Comparison of ENCODE assay signal across 24 cellular contexts in genomic region chr9:113705306-113705937, GRCh38.
DNase-seq lines count a peak whose midpoint lies in the region; ATAC-seq and TF ChIP-seq lines count a peak whose summit lies in the region.
"Had no signal": no experiment of that assay in that cellular context is flagged by ENCODE, and none has a peak within 500 bp of the region (broad histone marks: within the 10 kb centered on the region; RNA-seq: fewer than 3 reads in every experiment).

No MANE protein-coding gene starts in this region.

- TF ChIP-seq CTCF in WTC11 (IDR thresholded peaks at IDR 0.05) (no peak), left lung (IDR thresholded peaks at IDR 0.05) (no peak), nephron (IDR thresholded peaks at IDR 0.05; ENCODE audit: unreplicated experiment in 3 of 3) (no peak)

- H3K4me1 ChIP-seq in HUES48 (ENCODE audit: control insufficient read depth, insufficient read depth, low read length) (peaks cover 36% of the 10 kb centered on the region), left lung (no peaks in the 10 kb centered on the region)
- H3K4me1 ChIP-seq: breast epithelium had no signal

- H3K27me3 ChIP-seq in HUES48 (ENCODE audit: control insufficient read depth, insufficient read depth, low read length) (no peaks in the 10 kb centered on the region), left lung (no peaks in the 10 kb centered on the region)
- H3K27me3 ChIP-seq: BLaER1, breast epithelium had no signal

- H3K36me3 Mint-ChIP-seq in WTC11 (peaks cover 19% of the 10 kb centered on the region), nephron (ENCODE audit: low read depth) (no peaks in the 10 kb centered on the region)

- H3K27ac ChIP-seq in HUES48 (ENCODE audit: low read depth, low read length) (peak overlapping the region; percentile 80), left lung (peak overlapping the region in 1 of 2 donors; percentile 15)
- H3K27ac ChIP-seq: BLaER1, breast epithelium had no signal

- H3K27ac Mint-ChIP-seq in WTC11 (peak overlapping the region; percentile 81), nephron (peak overlapping the region in 2 of 3 experiments; percentile 32 to 39)
- H3K27ac Mint-ChIP-seq: activated CD4-positive, alpha-beta T cell treated with anti-CD3 and anti-CD28 coated beads for 36 hours; activated naive CD4-positive, alpha-beta T cell treated with anti-CD3 and anti-CD28 coated beads for 36 hours; activated T-cell treated with anti-CD3 and anti-CD28 coated beads, Interleukin-2, amount 50 U/mL, for 72 hours; T-helper 2 cell treated with Interferon-gamma antibody and Interleukin-4, amounts not matched to agents 5 μg/mL and 100 μg/mL, for 36 hours had no signal

- H3K4me1 Mint-ChIP-seq in WTC11 (peaks cover 58% of the 10 kb centered on the region), nephron (no peaks in the 10 kb centered on the region)
- H3K4me1 Mint-ChIP-seq: activated CD4-positive, alpha-beta T cell treated with anti-CD3 and anti-CD28 coated beads for 36 hours had no signal

- H3K4me3 ChIP-seq in HUES48 (ENCODE audit: low read depth, low read length) (no peak overlapping the region), left lung (no peak overlapping the region)
- H3K4me3 ChIP-seq: BLaER1, breast epithelium had no signal

- CTCF ChIA-PET in WTC11 (lab: Charles Lee) = interaction anchor here (1.0 to 2.1 kb wide), 4 partner anchors 16 to 47 kb away, joined by 3 to 7 read pairs (median 4); no protein-coding TSS in a partner anchor

- POLR2A ChIA-PET in WTC11 (lab: Charles Lee) = no interaction called here

- H3K36me3 ChIP-seq in HUES48 (ENCODE audit: control insufficient read depth, insufficient read depth, low read length) (no peaks in the 10 kb centered on the region), left lung (no peaks in the 10 kb centered on the region)
- H3K36me3 ChIP-seq: BLaER1, breast epithelium had no signal

- DNase-seq in WTC11 (ENCODE audit: low spot score) = no peak
- no peak for DNase-seq in left lung
- DNase-seq in NCI-H1105 (lab: John Stamatoyannopoulos, UW) = no peak
- DNase-seq: activated CD4-positive, alpha-beta T cell treated with anti-CD3 and anti-CD28 coated beads for 36 hours; activated naive CD4-positive, alpha-beta T cell treated with anti-CD3 and anti-CD28 coated beads for 36 hours; activated T-cell treated with anti-CD3 and anti-CD28 coated beads, Interleukin-2, amount 50 U/mL, for 72 hours; amygdala; effector memory CD4-positive, alpha-beta T cell; GOT3; Kasumi-1; left colon; NCI-H526; Right ventricle myocardium superior; stimulated activated CD4-positive, alpha-beta T cell treated with anti-CD3 and anti-CD28 coated beads, Interleukin-12 subunit alpha, Interleukin-12 subunit beta, amount 100 ng/mL, for 4 hours; stimulated activated CD4-positive, alpha-beta T cell treated with anti-CD3 and anti-CD28 coated beads, Interleukin-4, amount 100 ng/mL, for 1 hour had no signal

- H3K4me3 Mint-ChIP-seq in WTC11 = no peak overlapping the region
- H3K4me3 Mint-ChIP-seq in nephron = no peak overlapping the region
- H3K4me3 Mint-ChIP-seq: activated CD4-positive, alpha-beta T cell treated with anti-CD3 and anti-CD28 coated beads for 36 hours; activated naive CD4-positive, alpha-beta T cell treated with anti-CD3 and anti-CD28 coated beads for 36 hours; activated T-cell treated with anti-CD3 and anti-CD28 coated beads, Interleukin-2, amount 50 U/mL, for 72 hours; T-helper 2 cell treated with Interferon-gamma antibody and Interleukin-4, amounts not matched to agents 5 μg/mL and 100 μg/mL, for 36 hours had no signal

- H3K9me3 Mint-ChIP-seq in WTC11 = peaks cover 18% of the 10 kb centered on the region
- peaks cover 11% of the 10 kb centered on the region for H3K9me3 Mint-ChIP-seq in nephron
- H3K9me3 Mint-ChIP-seq: activated naive CD4-positive, alpha-beta T cell treated with anti-CD3 and anti-CD28 coated beads for 36 hours had no signal

- ATAC-seq in WTC11 (no peak), left lung (peak; percentile 23), GM21825 (IDR thresholded peaks at IDR 0.05; ENCODE audit: unreplicated experiment) (no peak), HG03460 (IDR thresholded peaks at IDR 0.05; ENCODE audit: unreplicated experiment) (no peak), HG03571 (IDR thresholded peaks at IDR 0.05; ENCODE audit: unreplicated experiment) (no peak)
- ATAC-seq: activated CD4-positive, alpha-beta T cell treated with anti-CD3 and anti-CD28 coated beads for 36 hours; activated T-cell treated with anti-CD3 and anti-CD28 coated beads, Interleukin-2, amount 50 U/mL, for 72 hours; left colon; sciatic nerve had no signal

- H3K9me3 ChIP-seq in HUES48 (ENCODE audit: control insufficient read depth, insufficient read depth, low read length) = peaks cover 7% of the 10 kb centered on the region
- peaks cover 0 to 8% of the 10 kb centered on the region in 2 donors for H3K9me3 ChIP-seq in left lung
- H3K9me3 ChIP-seq: breast epithelium had no signal

- intact Hi-C loops in left lung (cut with DNase I) = no loop called here

- H3K27me3 Mint-ChIP-seq in WTC11 (ENCODE audit: low read depth) (peaks cover 9% of the 10 kb centered on the region), nephron (ENCODE audit: low read depth) (peaks cover 16% of the 10 kb centered on the region)

- no peak overlapping the region; the same call in 1 of the 2 replicates for H3K9ac ChIP-seq in HUES48 (ENCODE audit: low read depth, low read length)
- H3K9ac ChIP-seq: BLaER1 had no signal

TF ChIP-seq in WTC11, 78 proteins besides CTCF, POLR2A, EP300 and RAD21:
- TF ChIP-seq ATF3 (CRISPR knock-in tag; conservative IDR thresholded peaks at IDR 0.05) (no peak), MXD4 (CRISPR knock-in tag; IDR thresholded peaks at IDR 0.05; ENCODE audit: borderline replicate concordance) (no peak), SP1 (CRISPR knock-in tag; conservative IDR thresholded peaks at IDR 0.05) (no peak), SMAD3 (CRISPR knock-in tag; IDR thresholded peaks at IDR 0.05; ENCODE audit: borderline replicate concordance) (no peak), MYBL2 (CRISPR knock-in tag; IDR thresholded peaks at IDR 0.05) (no peak), GRHL2 (CRISPR knock-in tag; IDR thresholded peaks at IDR 0.05; ENCODE audit: insufficient replicate concordance, severe bottlenecking) (no peak), EMX1 (CRISPR knock-in tag; IDR thresholded peaks at IDR 0.05) (no peak), E2F1 (CRISPR knock-in tag; IDR thresholded peaks at IDR 0.05) (no peak)
